Comparison of ENCODE assay signal across 19 cellular contexts in the genomic region with DNA sequence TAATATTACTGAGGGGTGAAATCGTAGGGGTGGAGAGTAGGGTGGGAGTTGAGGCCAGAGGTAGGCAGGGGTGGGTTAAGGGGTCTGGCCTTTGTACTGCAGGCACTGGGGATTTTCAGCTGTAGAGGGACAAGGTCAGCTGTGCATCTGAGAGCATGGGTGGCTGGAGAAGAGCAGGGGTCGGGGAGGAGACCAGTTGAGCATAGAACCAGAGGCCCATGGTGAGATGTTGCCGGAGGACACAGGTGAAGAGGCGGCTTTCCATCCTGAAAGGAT.
"Had no signal": no experiment of that assay in that cellular context is flagged by ENCODE, and none has a peak within 500 bp of the region (broad histone marks: within the 10 kb centered on the region; RNA-seq: fewer than 3 reads in every experiment).

No MANE protein-coding gene starts in this region.

- H3K36me3 ChIP-seq: breast epithelium, left lung, tibial artery had no signal

- H3K9me3 Mint-ChIP-seq: activated B cell treated with CpG ODN at 0.5 μM for 24 hours had no signal

- H3K27me3 ChIP-seq: breast epithelium, foreskin keratinocyte had no signal

- H3K36me3 Mint-ChIP-seq: activated CD4-positive, alpha-beta memory T cell treated with anti-CD3 and anti-CD28 coated beads for 36 hours; naive thymus-derived CD8-positive, alpha-beta T cell had no signal

- H3K27ac Mint-ChIP-seq: activated B cell treated with CpG ODN at 0.5 μM for 24 hours; activated CD4-positive, alpha-beta memory T cell treated with anti-CD3 and anti-CD28 coated beads for 36 hours; activated T-helper 2 cell treated with anti-CD3 and anti-CD28 coated beads, Interferon-gamma antibody, Interleukin-2, Interleukin-4, amounts not matched to agents 10 μg/mL and 5 μg/mL and 100 μg/mL, durations not matched to agents 14 hours and 24 hours and 36 hours had no signal

- H3K27ac ChIP-seq: dorsolateral prefrontal cortex, foreskin keratinocyte, left lung, tibial artery had no signal

- H3K4me3 Mint-ChIP-seq: activated B cell treated with CpG ODN at 0.5 μM for 24 hours; activated CD4-positive, alpha-beta memory T cell treated with anti-CD3 and anti-CD28 coated beads for 36 hours; naive thymus-derived CD8-positive, alpha-beta T cell had no signal

- H3K4me3 ChIP-seq: breast epithelium, dorsolateral prefrontal cortex, left lung, tibial artery had no signal

- H3K4me1 Mint-ChIP-seq: naive thymus-derived CD8-positive, alpha-beta T cell had no signal

- DNase-seq: activated B cell treated with CpG ODN at 0.5 μM for 24 hours; activated CD4-positive, alpha-beta memory T cell treated with anti-CD3 and anti-CD28 coated beads for 36 hours; activated CD4-positive, alpha-beta T cell treated with anti-CD3 and anti-CD28 coated beads for 4 hours; activated naive CD4-positive, alpha-beta T cell treated with Interleukin-2 at 50 U/mL for 16 hours; activated T-cell treated with anti-CD3 and anti-CD28 coated beads, Interleukin-2, amount 50 U/mL, for 1 hour; anterior cingulate cortex; foreskin keratinocyte; mesendoderm; naive thymus-derived CD8-positive, alpha-beta T cell; stimulated activated CD4-positive, alpha-beta T cell treated with anti-CD3 and anti-CD28 coated beads, Interleukin-2, amount 100 ng/mL, for 24 hours; stimulated activated naive CD8-positive, alpha-beta T cell treated with anti-CD3 and anti-CD28 coated beads, Interleukin-15, Interleukin-2, amounts not matched to agents 100 U/mL and 50 U/mL, for 24 hours; substantia nigra; T-helper 1 cell; T-helper 9 cell; tibial artery had no signal

- ATAC-seq: foreskin keratinocyte; left lung; naive thymus-derived CD8-positive, alpha-beta T cell; stimulated activated naive CD8-positive, alpha-beta T cell treated with anti-CD3 and anti-CD28 coated beads, Interleukin-15, Interleukin-2, amounts not matched to agents 100 U/mL and 50 U/mL, for 24 hours had no signal

- H3K9me3 ChIP-seq: breast epithelium had no signal
